8 cellular contexts compared by ENCODE assay signal in genomic region chr7:65981965-65982792, GRCh38. TPM values are rescaled to one million over a fixed set of nuclear protein-coding genes. Genes with fewer than 3 reads are reported as not detected.
DNase-seq lines count a peak whose midpoint lies in the region; ATAC-seq, FAIRE-seq and TF ChIP-seq lines count a peak whose summit lies in the region.

Gene GUSB, minus strand, starts transcription at chr7:65982213. Its CDS starts 30 bp downstream, at chr7:65982183.

- H3K27ac Mint-ChIP-seq in activated T-cell treated with anti-CD3 and anti-CD28 coated beads, Interleukin-2, amount 50 U/mL, for 72 hours: peak within 1 kb of the TSS; percentile 70

- ATAC-seq in GM21825 (IDR thresholded peaks at IDR 0.05; ENCODE audit: unreplicated experiment): peak; percentile 81
- peak; percentile 93 to 94 for ATAC-seq in activated T-cell treated with anti-CD3 and anti-CD28 coated beads, Interleukin-2, amount 50 U/mL, for 72 hours (replicated peaks in 1 of 2)

- H3K27me3 Mint-ChIP-seq in activated T-cell treated with anti-CD3 and anti-CD28 coated beads, Interleukin-2, amount 50 U/mL, for 72 hours (ENCODE audit: low read depth): no peaks in the 10 kb centered on the region

- TF ChIP-seq CTCF in esophagus muscularis mucosa (IDR thresholded peaks at IDR 0.05): peak in 1 of 3 experiments; percentile 13

- peaks cover 32% of the 10 kb centered on the region for H3K79me2 ChIP-seq in Karpas-422 (ENCODE audit: low read length)

- no peaks in the 10 kb centered on the region for H3K36me3 ChIP-seq in Karpas-422 (ENCODE audit: insufficient read depth, low read length)
- peaks cover 7 to 33% (median 20%) of the 10 kb centered on the region in 4 donors for H3K36me3 ChIP-seq in esophagus muscularis mucosa
- H3K36me3 ChIP-seq in muscle layer of duodenum (ENCODE audit: control insufficient read depth in 1 of 2, insufficient read depth in 2 of 2, low read length in 2 of 2): peaks cover 9 to 11% of the 10 kb centered on the region in 2 donors

- no peak for FAIRE-seq in RCC 7860 (lab: Jason Lieb, UNC)

- TF ChIP-seq EP300 in esophagus muscularis mucosa (IDR thresholded peaks at IDR 0.05): no peak

- no peaks in the 10 kb centered on the region for H3K9me2 ChIP-seq in Karpas-422 (replicated peaks; ENCODE audit: insufficient read depth, low read length)

- H4K20me1 ChIP-seq in Karpas-422 (ENCODE audit: insufficient read depth, low read depth, low read length): 0 out of 2 replicates have a peak, but pooled peaks cover 3% of the 10 kb centered on the region

- no peak within 1 kb of the TSS; the same call in 1 of the 2 replicates for H3K27ac ChIP-seq in Karpas-422 (ENCODE audit: low read length)
- H3K27ac ChIP-seq in esophagus muscularis mucosa (replicated peaks in 1 of 4): peak within 1 kb of the TSS; percentile 79 to 87 (median 80)
- H3K27ac ChIP-seq in muscle layer of duodenum (ENCODE audit: low read length): peak within 1 kb of the TSS; percentile 80

- no peaks in the 10 kb centered on the region for H3K36me3 Mint-ChIP-seq in activated T-cell treated with anti-CD3 and anti-CD28 coated beads, Interleukin-2, amount 50 U/mL, for 72 hours (ENCODE audit: insufficient read depth in 2 of 2)

- peak within 1 kb of the TSS; percentile 95 for H3K9ac ChIP-seq in Karpas-422 (ENCODE audit: low read length)

- intact Hi-C loops in esophagus muscularis mucosa (cut with DNase I): loop anchor here (10.0 kb wide), 1 partner anchor 107 kb away; the partner anchor contains the start of gene VKORC1L1

- DNase-seq in DMS79 treated with DMSO at 0.1 percent for 48 hours (lab: John Stamatoyannopoulos, UW): peak; percentile 88
- peak; percentile 97 for DNase-seq in Karpas-422
- DNase-seq in RCC 7860 (ENCODE audit: low spot score): peak; percentile 82
- DNase-seq in activated T-cell treated with anti-CD3 and anti-CD28 coated beads, Interleukin-2, amount 50 U/mL, for 72 hours: peak; percentile 94
- DNase-seq in esophagus muscularis mucosa (ENCODE audit: extremely low spot score): peak; percentile 96
- DNase-seq in stimulated activated CD8-positive, alpha-beta memory T cell treated with anti-CD3 and anti-CD28 coated beads, Interleukin-7, amount 100 ng/mL, for 24 hours (ENCODE audit: low read depth): peak; percentile 83

- H3K9me3 ChIP-seq in Karpas-422 (ENCODE audit: low read length) (no peaks in the 10 kb centered on the region), esophagus muscularis mucosa (no peaks in the 10 kb centered on the region), muscle layer of duodenum (ENCODE audit: control insufficient read depth in 1 of 2, low read length in 2 of 2) (no peaks in the 10 kb centered on the region)

- H3K9me3 Mint-ChIP-seq in activated T-cell treated with anti-CD3 and anti-CD28 coated beads, Interleukin-2, amount 50 U/mL, for 72 hours: no peaks in the 10 kb centered on the region

- TF ChIP-seq POLR2A in esophagus muscularis mucosa (IDR thresholded peaks at IDR 0.05; ENCODE audit: low read depth): peak; percentile 39

- H3K4me1 ChIP-seq in Karpas-422 (ENCODE audit: low read length) (peaks cover 16% of the 10 kb centered on the region), esophagus muscularis mucosa (peaks cover 19 to 34% (median 27%) of the 10 kb centered on the region in 4 donors), muscle layer of duodenum (ENCODE audit: control insufficient read depth in 1 of 2, insufficient read depth in 2 of 2, low read length in 2 of 2) (peaks cover 0 to 19% of the 10 kb centered on the region in 2 donors)

- H3K27me3 ChIP-seq in Karpas-422 (ENCODE audit: low read length) (no peaks in the 10 kb centered on the region), esophagus muscularis mucosa (no peaks in the 10 kb centered on the region), muscle layer of duodenum (ENCODE audit: low read depth, low read length) (no peaks in the 10 kb centered on the region)

- H3K4me3 Mint-ChIP-seq in activated T-cell treated with anti-CD3 and anti-CD28 coated beads, Interleukin-2, amount 50 U/mL, for 72 hours: peak within 1 kb of the TSS; percentile 85

- H3K4me1 Mint-ChIP-seq in activated T-cell treated with anti-CD3 and anti-CD28 coated beads, Interleukin-2, amount 50 U/mL, for 72 hours (ENCODE audit: low read depth): peaks cover 10% of the 10 kb centered on the region

- WGBS in esophagus muscularis mucosa: 7% methylated on average over 38 of the region's 62 CpGs

- peak within 1 kb of the TSS; percentile 97 for H2AFZ ChIP-seq in Karpas-422 (ENCODE audit: low read length)

- H3K4me3 ChIP-seq in Karpas-422 (ENCODE audit: low read length) (peak within 1 kb of the TSS; percentile 92), esophagus muscularis mucosa (peak within 1 kb of the TSS; percentile 70 to 83 (median 76)), muscle layer of duodenum (ENCODE audit: low read depth in 1 of 2, low read length in 2 of 2) (peak within 1 kb of the TSS; percentile 57 to 92)

- H3K4me2 ChIP-seq in Karpas-422 (ENCODE audit: low read depth, low read length, poor library complexity, severe bottlenecking): peak within 1 kb of the TSS; percentile 66

RNA-seq across cellular contexts. Expression of gene GUSB, which starts in this region (rescaled TPM):
- total RNA-seq in Karpas-422 (2014; rRNA removed; shearing (Covaris generic); ENCODE audit: low replicate concordance): 33.0 and 33.7 TPM in 2 replicates
- 10 to 100 TPM; 51.7 to 52.9 TPM for total RNA-seq in activated T-cell treated with anti-CD3 and anti-CD28 coated beads, Interleukin-2, amount 50 U/mL, for 72 hours
- total RNA-seq in esophagus muscularis mucosa: 10 to 100 TPM; 16.2 to 19.0 (median 17.3) TPM
